In the genomic region with DNA sequence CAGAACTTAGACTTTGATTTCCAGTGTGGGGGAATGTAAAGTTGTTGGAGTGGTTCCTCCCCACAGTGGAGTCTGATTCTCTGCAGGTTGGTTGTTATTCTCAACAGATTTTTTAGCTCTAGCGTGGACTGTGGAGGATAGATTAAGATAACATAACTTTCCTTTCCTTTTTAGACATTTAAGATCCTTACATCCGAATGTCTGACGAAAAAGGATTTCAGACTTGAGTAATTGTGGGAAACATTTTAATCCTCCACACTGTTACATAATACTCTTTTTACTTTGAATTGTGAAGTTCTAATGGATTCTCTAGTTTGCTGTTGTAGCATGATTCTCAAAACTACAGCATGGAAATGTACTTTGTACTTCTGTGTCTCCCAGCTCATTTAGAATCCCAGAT, we compare ENCODE assay signal across 17 cellular contexts.
A peak's percentile ranks its signal among the peaks of the same experiment; 100 is the strongest.
DNase-seq lines count a peak whose midpoint lies in the region; ATAC-seq and TF ChIP-seq lines count a peak whose summit lies in the region.
"Had no signal": no experiment of that assay in that cellular context is flagged by ENCODE, and none has a peak within 500 bp of the region (broad histone marks: within the 10 kb centered on the region; RNA-seq: fewer than 3 reads in every experiment).

No MANE protein-coding gene starts in this region.

- ATAC-seq in HG02759 (IDR thresholded peaks at IDR 0.05; ENCODE audit: unreplicated experiment) (no peak), GM19351 (IDR thresholded peaks at IDR 0.05; ENCODE audit: unreplicated experiment) (no peak)
- ATAC-seq: Right ventricle myocardium inferior had no signal

- peaks cover 21% of the 10 kb centered on the region for H3K4me1 ChIP-seq in smooth muscle cell (ENCODE audit: low read depth)

- H3K4me3 Mint-ChIP-seq in HFFc6 (no peak overlapping the region), mesothelial cell of epicardium (no peak overlapping the region)
- H3K4me3 Mint-ChIP-seq: CD4-positive, alpha-beta T cell had no signal

- no peak overlapping the region for H3K4me3 ChIP-seq in brain microvascular endothelial cell (ENCODE audit: low read depth, low read length)
- H3K4me3 ChIP-seq in smooth muscle cell, result no peak overlapping the region
- H3K4me3 ChIP-seq: GM23248, HAP-1 had no signal

- peak overlapping the region; percentile 7 for H3K27ac ChIP-seq in brain microvascular endothelial cell
- H3K27ac ChIP-seq in smooth muscle cell (ENCODE audit: low read depth), result peak overlapping the region; percentile 58
- H3K27ac ChIP-seq: GM23248 had no signal

- no peak overlapping the region for H3K9ac ChIP-seq in smooth muscle cell (ENCODE audit: low read depth)
- H3K9ac ChIP-seq: GM23248 had no signal

- no peak overlapping the region for H2AFZ ChIP-seq in smooth muscle cell (ENCODE audit: low read depth)
- H2AFZ ChIP-seq: GM23248 had no signal

- no peak for TF ChIP-seq CTCF in HFFc6 (IDR thresholded peaks at IDR 0.05)
- no peak for TF ChIP-seq CTCF in brain microvascular endothelial cell (IDR thresholded peaks at IDR 0.05; ENCODE audit: low read depth, low read length, missing control alignments)
- TF ChIP-seq CTCF in mesothelial cell of epicardium (IDR thresholded peaks at IDR 0.05; ENCODE audit: unreplicated experiment), result no peak
- TF ChIP-seq CTCF in smooth muscle cell (IDR thresholded peaks at IDR 0.05; ENCODE audit: borderline replicate concordance, insufficient read depth, poor library complexity, severe bottlenecking), result no peak

- H4K20me1 ChIP-seq in smooth muscle cell (ENCODE audit: low read depth), result no peaks in the 10 kb centered on the region

- H3K9me3 Mint-ChIP-seq in HFFc6, result no peaks in the 10 kb centered on the region
- no peaks in the 10 kb centered on the region for H3K9me3 Mint-ChIP-seq in mesothelial cell of epicardium
- H3K9me3 Mint-ChIP-seq: CD4-positive, alpha-beta T cell had no signal

- peaks cover 5% of the 10 kb centered on the region for H3F3A ChIP-seq in smooth muscle cell (ENCODE audit: low read depth)

- peaks cover 64% of the 10 kb centered on the region for H3K4me1 Mint-ChIP-seq in HFFc6 (ENCODE audit: low read depth)
- H3K4me1 Mint-ChIP-seq in mesothelial cell of epicardium, result peaks cover 44% of the 10 kb centered on the region

- H3K79me2 ChIP-seq in smooth muscle cell (ENCODE audit: low read depth), result no peaks in the 10 kb centered on the region

- H3K27me3 ChIP-seq in brain microvascular endothelial cell (replicated peaks), result no peaks in the 10 kb centered on the region
- H3K27me3 ChIP-seq in smooth muscle cell (ENCODE audit: low read depth), result no peaks in the 10 kb centered on the region

- H3K36me3 ChIP-seq in brain microvascular endothelial cell (replicated peaks) (no peaks in the 10 kb centered on the region), smooth muscle cell (ENCODE audit: low read depth) (no peaks in the 10 kb centered on the region)
- H3K36me3 ChIP-seq: HAP-1 had no signal

- DNase-seq in HFFc6, result no peak
- no peak for DNase-seq in brain microvascular endothelial cell
- DNase-seq in mesothelial cell of epicardium (ENCODE audit: low spot score in 2 of 2, unreplicated experiment in 2 of 2), result no peak
- no peak for DNase-seq in smooth muscle cell (lab: John Stamatoyannopoulos, UW; ENCODE audit: unreplicated experiment)
- DNase-seq in kidney tubule cell (ENCODE audit: low spot score), result no peak
- DNase-seq: Caco-2; CD4-positive, alpha-beta T cell; GDM1; GM23248; MM.1S; NCI-H1105; NCI-H2081; NCI-H774 had no signal

- peak overlapping the region; percentile 73 for H3K27ac Mint-ChIP-seq in HFFc6
- H3K27ac Mint-ChIP-seq in mesothelial cell of epicardium, result peak overlapping the region; percentile 84
- H3K27ac Mint-ChIP-seq: CD4-positive, alpha-beta T cell had no signal

- peaks cover 24% of the 10 kb centered on the region for H3K36me3 Mint-ChIP-seq in HFFc6 (ENCODE audit: low read depth)
- H3K36me3 Mint-ChIP-seq in mesothelial cell of epicardium, result no peaks in the 10 kb centered on the region

- peak overlapping the region; percentile 58 for H3K4me2 ChIP-seq in smooth muscle cell

- H3K9me3 ChIP-seq in smooth muscle cell (replicated peaks; ENCODE audit: low read depth), result no peaks in the 10 kb centered on the region
- H3K9me3 ChIP-seq: Caco-2, HAP-1 had no signal

- peaks cover 4% of the 10 kb centered on the region for H3K27me3 Mint-ChIP-seq in HFFc6 (ENCODE audit: insufficient read depth)
- H3K27me3 Mint-ChIP-seq in mesothelial cell of epicardium (ENCODE audit: low read depth), result no peaks in the 10 kb centered on the region
- H3K27me3 Mint-ChIP-seq: CD4-positive, alpha-beta T cell had no signal

- 7% methylated on average over 3 of the region's 3 CpGs for WGBS in smooth muscle cell (ENCODE audit: low lambda C conversion rate)

- in situ Hi-C loops in brain microvascular endothelial cell (cut with HindIII; ENCODE audit: low pct_ligation_motif_present, low sequenced_read_pairs), result no loop called here
